In genomic region chr17:76558210-76559095, GRCh38 we compare ENCODE assay signal across 8 cellular contexts. TPM values are rescaled to one million over a fixed set of nuclear protein-coding genes. Genes with fewer than 3 reads are reported as not detected.
DNase-seq lines count a peak whose midpoint lies in the region; ATAC-seq and TF ChIP-seq lines count a peak whose summit lies in the region.

No MANE protein-coding gene starts in this region.

- peaks cover 41 to 83% (median 58%) of the 10 kb centered on the region in 4 donors for H3K4me1 Mint-ChIP-seq in CD4-positive, alpha-beta memory T cell
- peaks cover 55% of the 10 kb centered on the region for H3K4me1 Mint-ChIP-seq in T-helper 17 cell

- intact Hi-C loops in CD4-positive, alpha-beta memory T cell (cut with micrococcal nuclease) = loop anchor here (1.0 to 5.0 kb wide), 4 partner anchors 28 to 169 kb away; partner anchors contain the start of genes JMJD6 and METTL23
- intact Hi-C loops in HCT116 (cut with micrococcal nuclease) = loop anchor here (1.0 kb wide), 2 partner anchors 66 to 123 kb away; no protein-coding TSS in a partner anchor

- peak overlapping the region; percentile 99 for H3K9ac ChIP-seq in HCT116 (ENCODE audit: low read length)

- no peaks in the 10 kb centered on the region for H3K9me3 ChIP-seq in CD4-positive, alpha-beta memory T cell (ENCODE audit: control insufficient read depth in 1 of 2, low read length in 2 of 2)
- H3K9me3 ChIP-seq in HCT116 (ENCODE audit: control insufficient read depth in 1 of 2, insufficient read depth in 1 of 2, low read depth in 1 of 2, low read length in 2 of 2) (no peaks in the 10 kb centered on the region), T-helper 17 cell (ENCODE audit: control insufficient read depth, low read length, poor library complexity, severe bottlenecking) (no peaks in the 10 kb centered on the region), osteoblast (ENCODE audit: low read depth, low read length) (no peaks in the 10 kb centered on the region)

- H3K27me3 ChIP-seq in CD4-positive, alpha-beta memory T cell (ENCODE audit: insufficient read depth, low read length) = no peaks in the 10 kb centered on the region
- no peaks in the 10 kb centered on the region for H3K27me3 ChIP-seq in HCT116 (ENCODE audit: insufficient read depth, low read length)
- H3K27me3 ChIP-seq in osteoblast (ENCODE audit: insufficient read depth, low read length) = no peaks in the 10 kb centered on the region

- no peaks in the 10 kb centered on the region for H3K9me3 Mint-ChIP-seq in CD4-positive, alpha-beta memory T cell

- H3K4me1 ChIP-seq in CD4-positive, alpha-beta memory T cell (ENCODE audit: insufficient read depth, low read length) = peaks cover 65% of the 10 kb centered on the region
- H3K4me1 ChIP-seq in HCT116 (ENCODE audit: control insufficient read depth in 1 of 2, insufficient read depth in 2 of 2, low read length in 2 of 2) (peaks cover 12 to 41% of the 10 kb centered on the region in 2 experiments; a peak in 3 of 4 replicates), osteoblast (ENCODE audit: insufficient read depth, low read length) (peaks cover 51% of the 10 kb centered on the region)

- no peak for TF ChIP-seq POLR2A in HCT116 (IDR thresholded peaks at IDR 0.05; ENCODE audit: borderline replicate concordance, extremely low read depth, insufficient read depth, insufficient read length)

- CTCF ChIA-PET in CD4-positive, alpha-beta memory T cell (lab: Charles Lee; ENCODE audit: partially characterized antibody) = interaction anchor here (0.6 to 7.9 kb wide), 36 partner anchors 8 to 161 kb away, joined by 3 to 113 read pairs (median 5); partner anchors contain the start of genes RHBDF2 and ST6GALNAC2
- CTCF ChIA-PET in HCT116 (lab: Charles Lee) = interaction anchor here (1.5 to 3.9 kb wide), 10 partner anchors 9 to 123 kb away, joined by 3 to 31 read pairs (median 10); partner anchors contain the start of gene PRCD

- peaks cover 21 to 56% of the 10 kb centered on the region in 2 donors for H3K36me3 Mint-ChIP-seq in CD4-positive, alpha-beta memory T cell
- H3K36me3 Mint-ChIP-seq in T-helper 17 cell (ENCODE audit: low read depth) = peaks cover 8% of the 10 kb centered on the region

- H2AFZ ChIP-seq in HCT116 (ENCODE audit: low read depth, low read length, poor library complexity, severe bottlenecking) (no peak overlapping the region), osteoblast (ENCODE audit: low read length) (no peak overlapping the region)

- peaks cover 5% of the 10 kb centered on the region for H3K36me3 ChIP-seq in CD4-positive, alpha-beta memory T cell (ENCODE audit: insufficient read depth, low read length)
- peaks cover 23 to 52% of the 10 kb centered on the region in 2 experiments for H3K36me3 ChIP-seq in HCT116 (ENCODE audit: control insufficient read depth in 1 of 2, insufficient read depth in 2 of 2, low read length in 2 of 2)
- H3K36me3 ChIP-seq in osteoblast (ENCODE audit: insufficient read depth, low read length) = peaks cover 20% of the 10 kb centered on the region

- H3K27ac ChIP-seq in CD4-positive, alpha-beta memory T cell (ENCODE audit: low read depth, low read length) = peak overlapping the region; percentile 94
- peak overlapping the region; percentile 87 for H3K27ac ChIP-seq in HCT116 (ENCODE audit: low read depth, low read length)
- peak overlapping the region; percentile 98 for H3K27ac ChIP-seq in osteoblast (ENCODE audit: low read depth, low read length)

- H4K20me1 ChIP-seq in HCT116 (ENCODE audit: insufficient read depth) = peaks cover 29% of the 10 kb centered on the region; the same call in 1 of the 2 replicates
- H4K20me1 ChIP-seq in osteoblast (ENCODE audit: insufficient read depth, low read length) = peaks cover 40% of the 10 kb centered on the region

- H3K9me2 ChIP-seq in HCT116 (ENCODE audit: insufficient read depth) = no peaks in the 10 kb centered on the region

- H3K4me2 ChIP-seq in HCT116 (ENCODE audit: low read length) (peak overlapping the region; percentile 87), osteoblast (ENCODE audit: insufficient read depth, low read length) (peak overlapping the region; percentile 94)

- no TSS peak for BruUV-seq in HCT116 (replicated peaks; lab: Mats Ljungman, UMichigan)

- peak; percentile 85 for TF ChIP-seq RAD21 in HCT116 (IDR thresholded peaks at IDR 0.05; ENCODE audit: low read depth)

- POLR2A ChIA-PET in CD4-positive, alpha-beta memory T cell (lab: Charles Lee; ENCODE audit: partially characterized antibody) = interaction anchor here (0.7 to 7.2 kb wide), 30 partner anchors 8 to 179 kb away, joined by 3 to 76 read pairs (median 7); partner anchors contain the start of genes JMJD6, METTL23, MFSD11 and SRSF2
- POLR2A ChIA-PET in HCT116 (lab: Charles Lee) = interaction anchor here (0.5 to 4.0 kb wide), 13 partner anchors 9 to 154 kb away, joined by 3 to 26 read pairs (median 8); partner anchors contain the start of gene PRCD

- peak; percentile 64 to 88 (median 83) for TF ChIP-seq CTCF in HCT116 (IDR thresholded peaks at IDR 0.05 in 2 of 3, conservative IDR thresholded peaks at IDR 0.05 in 1 of 3; ENCODE audit: borderline replicate concordance in 1 of 3, insufficient read depth in 1 of 3, low read depth in 2 of 3, low read length in 2 of 3)
- TF ChIP-seq CTCF in fibroblast of pulmonary artery (IDR thresholded peaks at IDR 0.05; ENCODE audit: low read length, missing control alignments) = peak; percentile 53
- peak; percentile 47 for TF ChIP-seq CTCF in osteoblast (IDR thresholded peaks at IDR 0.05; ENCODE audit: extremely low read depth, low read depth, low read length)

- peak in 2 of 5 donors; percentile 25 for DNase-seq in CD4-positive, alpha-beta memory T cell
- DNase-seq in HCT116 (ENCODE audit: low read depth, low spot score) (no peak), T-helper 17 cell (no peak), fibroblast of pulmonary artery (ENCODE audit: low read depth) (peak; percentile 42), osteoblast (ENCODE audit: insufficient read length, low spot score, missing footprints) (peak; percentile 29)

- H3K27ac Mint-ChIP-seq in CD4-positive, alpha-beta memory T cell = peak overlapping the region; percentile 99 to 100 (median 99)
- H3K27ac Mint-ChIP-seq in T-helper 17 cell = peak overlapping the region; percentile 100

- peak overlapping the region; percentile 94 to 99 (median 98) for H3K4me3 Mint-ChIP-seq in CD4-positive, alpha-beta memory T cell
- H3K4me3 Mint-ChIP-seq in T-helper 17 cell = peak overlapping the region; percentile 99

- ATAC-seq in HCT116 = peak; percentile 43
- ATAC-seq in T-helper 17 cell = no peak
- ATAC-seq in HG03521 (IDR thresholded peaks at IDR 0.05; ENCODE audit: unreplicated experiment) = no peak
- no peak for ATAC-seq in HG02938 (IDR thresholded peaks at IDR 0.05; ENCODE audit: unreplicated experiment)
- no peak for ATAC-seq in HG02588 (IDR thresholded peaks at IDR 0.05; ENCODE audit: unreplicated experiment)

- H3K27me3 Mint-ChIP-seq in CD4-positive, alpha-beta memory T cell = no peaks in the 10 kb centered on the region
- H3K27me3 Mint-ChIP-seq in T-helper 17 cell = no peaks in the 10 kb centered on the region

- RAD21 ChIA-PET in HCT116 (lab: Charles Lee; ENCODE audit: low non-redundant PET in 1 of 2, low total read pairs in 2 of 2, uncharacterized antibody in 2 of 2, unreplicated experiment in 2 of 2) = interaction anchor here in 1 of 2 experiments (1.9 to 2.1 kb wide), 2 partner anchors 66 to 123 kb away, joined by 5 to 8 read pairs; no protein-coding TSS in a partner anchor

- H3K79me2 ChIP-seq in HCT116 (ENCODE audit: insufficient read depth, low read length) (peaks cover 56% of the 10 kb centered on the region), osteoblast (ENCODE audit: insufficient read depth, low read length) (peaks cover 50% of the 10 kb centered on the region)

- H3K4me3 ChIP-seq in CD4-positive, alpha-beta memory T cell (ENCODE audit: low read length in 2 of 2) = peak overlapping the region; percentile 87 to 99
- peak overlapping the region; percentile 94 to 96 for H3K4me3 ChIP-seq in HCT116 (replicated peaks in 1 of 2; ENCODE audit: low read depth in 1 of 2, low read length in 2 of 2)
- H3K4me3 ChIP-seq in fibroblast of pulmonary artery (replicated peaks; ENCODE audit: low read depth, low read length) = peak overlapping the region; percentile 99
- H3K4me3 ChIP-seq in osteoblast (ENCODE audit: insufficient read depth, low read length) = peak overlapping the region; percentile 97

TF ChIP-seq in HCT116, 20 proteins besides CTCF, POLR2A, EP300 and RAD21 (continues in another document):
- TF ChIP-seq, protein P1, sequence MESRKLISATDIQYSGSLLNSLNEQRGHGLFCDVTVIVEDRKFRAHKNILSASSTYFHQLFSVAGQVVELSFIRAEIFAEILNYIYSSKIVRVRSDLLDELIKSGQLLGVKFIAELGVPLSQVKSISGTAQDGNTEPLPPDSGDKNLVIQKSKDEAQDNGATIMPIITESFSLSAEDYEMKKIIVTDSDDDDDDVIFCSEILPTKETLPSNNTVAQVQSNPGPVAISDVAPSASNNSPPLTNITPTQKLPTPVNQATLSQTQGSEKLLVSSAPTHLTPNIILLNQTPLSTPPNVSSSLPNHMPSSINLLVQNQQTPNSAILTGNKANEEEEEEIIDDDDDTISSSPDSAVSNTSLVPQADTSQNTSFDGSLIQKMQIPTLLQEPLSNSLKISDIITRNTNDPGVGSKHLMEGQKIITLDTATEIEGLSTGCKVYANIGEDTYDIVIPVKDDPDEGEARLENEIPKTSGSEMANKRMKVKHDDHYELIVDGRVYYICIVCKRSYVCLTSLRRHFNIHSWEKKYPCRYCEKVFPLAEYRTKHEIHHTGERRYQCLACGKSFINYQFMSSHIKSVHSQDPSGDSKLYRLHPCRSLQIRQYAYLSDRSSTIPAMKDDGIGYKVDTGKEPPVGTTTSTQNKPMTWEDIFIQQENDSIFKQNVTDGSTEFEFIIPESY (IDR thresholded peaks at IDR 0.05; ENCODE audit: extremely low read depth, insufficient replicate concordance, low read length) = no peak

RNA-seq across cellular contexts. Expression of gene PRCD, which starts 18.6 kb away (rescaled TPM):
- total RNA-seq in CD4-positive, alpha-beta memory T cell = not detected
- polyA plus RNA-seq in CD4-positive, alpha-beta memory T cell = not detected
- total RNA-seq in HCT116 (2021; ENCODE audit: unreplicated experiment) = not detected
- polyA plus RNA-seq in HCT116 (2012) = 0.39 and 0.62 TPM in 2 replicates
- total RNA-seq in T-helper 17 cell = 1 to 10 TPM in 1 of 2 donors, not detected in 1; 1.1 TPM
- 4.0 and 5.3 TPM in 2 replicates for total RNA-seq in osteoblast

RNA-seq across cellular contexts. Expression of gene CYGB, which starts 20.9 kb away (rescaled TPM):
- total RNA-seq in CD4-positive, alpha-beta memory T cell = not detected
- polyA plus RNA-seq in CD4-positive, alpha-beta memory T cell = not detected
- total RNA-seq in HCT116 (2021; ENCODE audit: unreplicated experiment) (0.66 TPM), T-helper 17 cell (not detected), osteoblast (39.1 and 74.0 TPM in 2 replicates)
- polyA plus RNA-seq in HCT116 (2012) = 0.22 and 0.36 TPM in 2 replicates

RNA-seq across cellular contexts. Expression of gene ST6GALNAC2, which starts 27.2 kb away (rescaled TPM):
- 1 to 10 TPM; 3.3 to 3.6 TPM for total RNA-seq in CD4-positive, alpha-beta memory T cell
- 1 to 10 TPM in 1 of 2 donors, under 1 TPM in 1; 0.95 to 2.4 TPM for polyA plus RNA-seq in CD4-positive, alpha-beta memory T cell
- total RNA-seq in HCT116 (2021; ENCODE audit: unreplicated experiment) (14.7 TPM), T-helper 17 cell (1 to 10 TPM in 1 of 2 donors, under 1 TPM in 1; 0.68 to 2.2 TPM), osteoblast (0.36 and 0.59 TPM in 2 replicates)
- 11.4 and 13.8 TPM in 2 replicates for polyA plus RNA-seq in HCT116 (2012)

RNA-seq across cellular contexts. Expression of gene RHBDF2, which starts 57.2 kb away (rescaled TPM):
- total RNA-seq in CD4-positive, alpha-beta memory T cell = 10 to 100 TPM; 50.0 to 62.2 TPM
- 10 to 100 TPM in 1 of 2 donors, 1 to 10 TPM in 1; 5.4 to 15.2 TPM for polyA plus RNA-seq in CD4-positive, alpha-beta memory T cell
- total RNA-seq in HCT116 (2021; ENCODE audit: unreplicated experiment) (61.1 TPM), T-helper 17 cell (10 to 100 TPM; 38.3 to 48.7 TPM), osteoblast (7.1 and 8.3 TPM in 2 replicates)
- polyA plus RNA-seq in HCT116 (2012) = 34.4 and 40.6 TPM in 2 replicates

Comparison
In these comparisons a context has a peak if more than half of its experiments do, and no peak if none do; other contexts are left out.
1. DNase-seq: peak in fibroblast of pulmonary artery (single experiment) and osteoblast (single experiment); none in HCT116 (single experiment) and T-helper 17 cell (0 of 3).
2. RNA of gene CYGB, which starts 20.9 kb away (total RNA-seq): 39.1 to 74.0 TPM in osteoblast; 0.66 TPM in HCT116 (single experiment), not detected in T-helper 17 cell and not detected in CD4-positive, alpha-beta memory T cell; every median in the first group is over 10 times any median in the second.
3. Peak in every context shown above with its lines, with median percentiles within 50 percentile points of each other: H3K27ac ChIP-seq, H3K4me3 ChIP-seq and CTCF ChIP-seq.